Comparison of ENCODE assay signal across 14 cellular contexts in the genomic region with DNA sequence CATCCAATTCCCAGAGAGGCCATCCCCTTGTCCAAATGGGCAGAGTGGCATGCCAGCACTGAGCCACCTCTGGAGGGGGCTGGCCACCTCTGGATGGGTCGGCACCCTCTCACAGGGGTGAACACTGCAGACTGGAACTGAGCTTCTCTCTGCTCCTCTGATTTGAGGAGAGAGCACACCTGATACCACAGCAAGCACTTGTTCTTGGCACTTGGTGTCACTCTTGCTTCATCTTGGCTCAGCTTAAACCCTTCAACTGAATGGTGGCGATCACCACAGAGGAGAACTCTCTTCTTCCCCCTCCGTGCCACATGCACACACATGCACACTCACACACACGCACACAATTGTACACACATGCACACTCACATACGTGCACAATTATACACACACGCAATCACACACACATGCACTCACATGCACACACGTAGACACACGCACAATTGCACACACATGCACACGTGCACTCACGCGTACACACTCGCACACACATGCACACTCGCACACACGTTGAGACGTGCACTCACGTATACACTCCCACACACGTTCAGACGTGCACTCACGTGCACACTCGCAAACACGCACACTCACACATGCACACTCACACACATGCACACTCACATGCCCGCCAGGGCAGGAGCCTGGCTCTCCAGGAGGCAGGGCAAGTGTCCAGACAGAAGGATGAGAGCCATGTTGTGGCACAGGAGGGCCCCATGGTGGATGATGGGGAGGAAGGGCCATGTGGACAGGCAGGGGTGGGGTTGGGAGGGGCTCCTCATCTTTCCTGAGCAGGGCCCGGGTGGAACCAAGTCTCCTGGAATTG. TPM values are rescaled to one million over a fixed set of nuclear protein-coding genes. Genes with fewer than 3 reads are reported as not detected.
DNase-seq lines count a peak whose midpoint lies in the region; ATAC-seq, FAIRE-seq and TF ChIP-seq lines count a peak whose summit lies in the region.
"Had no signal": no experiment of that assay in that cellular context is flagged by ENCODE, and none has a peak within 500 bp of the region (broad histone marks: within the 10 kb centered on the region; RNA-seq: fewer than 3 reads in every experiment).

No MANE protein-coding gene starts in this region.

- H3K9me3 ChIP-seq in CD4-positive, CD25-positive, alpha-beta regulatory T cell (ENCODE audit: control insufficient read depth in 2 of 2, low read length in 2 of 2) = no peaks in the 10 kb centered on the region
- no peaks in the 10 kb centered on the region for H3K9me3 ChIP-seq in HepG2 (ENCODE audit: low read length)
- H3K9me3 ChIP-seq in testis = no peaks in the 10 kb centered on the region
- H3K9me3 ChIP-seq in adrenal gland (replicated peaks in 1 of 3) = no peaks in the 10 kb centered on the region
- H3K9me3 ChIP-seq: HAP-1 had no signal

- H3K36me3 Mint-ChIP-seq in CD4-positive, CD25-positive, alpha-beta regulatory T cell = no peaks in the 10 kb centered on the region

- 74% methylated on average over 23 of the region's 23 CpGs for WGBS in HepG2 (ENCODE audit: low lambda C conversion rate)
- WGBS in testis, 2 donors = 61 to 69% methylated on average over 23 of the region's 23 CpGs
- 80 to 86% (median 81%) methylated on average over 22 to 23 of the region's 23 CpGs for WGBS in adrenal gland, 4 donors

- H3K27ac ChIP-seq in CD4-positive, CD25-positive, alpha-beta regulatory T cell (ENCODE audit: insufficient read depth, low read length, poor library complexity, severe bottlenecking) = no peak overlapping the region
- no peak overlapping the region for H3K27ac ChIP-seq in HepG2 (ENCODE audit: extremely low read length, insufficient read depth, low read length)
- no peak overlapping the region for H3K27ac ChIP-seq in testis
- no peak overlapping the region for H3K27ac ChIP-seq in adrenal gland
- H3K27ac ChIP-seq: cardiac muscle cell had no signal

- ATAC-seq in CD4-positive, CD25-positive, alpha-beta regulatory T cell (ENCODE audit: low read depth in 2 of 2) = peak; percentile 55 to 70
- peak; percentile 66 for ATAC-seq in HepG2

- TF ChIP-seq CTCF in GM13976 (IDR thresholded peaks at IDR 0.05; ENCODE audit: borderline replicate concordance, control extremely low read depth, extremely low read depth, insufficient read depth, missing control alignments) = no peak
- TF ChIP-seq CTCF in HepG2 (CRISPR knock-in tag; IDR thresholded peaks at IDR 0.05) = peak; percentile 56
- no peak for TF ChIP-seq CTCF in testis (IDR thresholded peaks at IDR 0.05)
- TF ChIP-seq CTCF in adrenal gland (IDR thresholded peaks at IDR 0.05) = no peak

- H3K4me3 ChIP-seq in CD4-positive, CD25-positive, alpha-beta regulatory T cell (ENCODE audit: low read depth, low read length) = no peak overlapping the region
- no peak overlapping the region for H3K4me3 ChIP-seq in HepG2 (replicated peaks in 1 of 3; ENCODE audit: insufficient read depth in 1 of 3, low read depth in 2 of 3, low read length in 3 of 3)
- no peak overlapping the region for H3K4me3 ChIP-seq in testis
- H3K4me3 ChIP-seq in adrenal gland = no peak overlapping the region
- H3K4me3 ChIP-seq: cardiac muscle cell, HAP-1 had no signal

- H3K36me3 ChIP-seq in CD4-positive, CD25-positive, alpha-beta regulatory T cell (ENCODE audit: control insufficient read depth, insufficient read depth, low read length) = no peaks in the 10 kb centered on the region
- no peaks in the 10 kb centered on the region for H3K36me3 ChIP-seq in HepG2 (replicated peaks in 1 of 2; ENCODE audit: control insufficient read depth in 1 of 2, insufficient read depth in 2 of 2, low read length in 2 of 2)
- no peaks in the 10 kb centered on the region for H3K36me3 ChIP-seq in testis (ENCODE audit: low read depth, missing control alignments)
- H3K36me3 ChIP-seq in adrenal gland (replicated peaks in 1 of 2) = no peaks in the 10 kb centered on the region
- H3K36me3 ChIP-seq: cardiac muscle cell, HAP-1 had no signal

- peak overlapping the region in 1 of 3 donors; percentile 80 for H3K27ac Mint-ChIP-seq in CD4-positive, CD25-positive, alpha-beta regulatory T cell

- no peaks in the 10 kb centered on the region for H4K20me1 ChIP-seq in HepG2 (ENCODE audit: insufficient read depth, low read length)

- CTCF ChIA-PET in HepG2 (lab: Yijun Ruan, JAX; ENCODE audit: low intra/inter-chr PET ratio, low total read pairs) = interaction anchor here (1.1 kb wide), 1 partner anchor 75 kb away, joined by 3 read pairs; no protein-coding TSS in a partner anchor

- no peak overlapping the region for H3K4me2 ChIP-seq in HepG2 (ENCODE audit: low read depth, low read length)

- peaks cover 23% of the 10 kb centered on the region for H3K27me3 Mint-ChIP-seq in CD4-positive, CD25-positive, alpha-beta regulatory T cell

- DNase-seq in CD4-positive, CD25-positive, alpha-beta regulatory T cell = peak in 1 of 3 donors; percentile 51
- DNase-seq in GM13976 (ENCODE audit: low spot score) (peak; percentile 43), SK-MEL-5 (ENCODE audit: low read depth, low spot score) (peak; percentile 35), HepG2 (ENCODE audit: low spot score) (peak; percentile 27), HT-29 (ENCODE audit: low spot score) (no peak), NCI-H82 (lab: John Stamatoyannopoulos, UW) (no peak), testis (no peak), adrenal gland (no peak)
- DNase-seq: mammary epithelial cell, NCI-H2227 treated with DMSO at 0.1 percent for 48 hours, SIG-M5 had no signal

- TF ChIP-seq RAD21 in HepG2 (CRISPR knock-in tag; IDR thresholded peaks at IDR 0.05) = no peak

- BruUV-seq in HepG2 (replicated peaks; lab: Mats Ljungman, UMichigan) = no TSS peak

- intact Hi-C loops in HepG2 (cut with micrococcal nuclease; ENCODE audit: unreplicated experiment) = no loop called here
- intact Hi-C loops in testis (cut with DNase I; ENCODE audit: low total_unique reads) = no loop called here
- intact Hi-C loops in adrenal gland (cut with DNase I) = no loop called here

- FAIRE-seq in HepG2 (lab: Jason Lieb, UNC) = no peak

- POLR2A ChIA-PET in HepG2 (lab: Yijun Ruan, JAX) = interaction anchor here (0.9 kb wide), 1 partner anchor 98 kb away, joined by 3 read pairs; a partner anchor contains a TSS

- no peak overlapping the region for H2AFZ ChIP-seq in HepG2 (ENCODE audit: low read length)

- no peaks in the 10 kb centered on the region for H3K79me2 ChIP-seq in HepG2 (ENCODE audit: insufficient read depth, low read length)

- H3K4me1 Mint-ChIP-seq in CD4-positive, CD25-positive, alpha-beta regulatory T cell = peaks cover 0 to 7% (median 0%) of the 10 kb centered on the region in 4 donors

- no peaks in the 10 kb centered on the region for H3K27me3 ChIP-seq in CD4-positive, CD25-positive, alpha-beta regulatory T cell (ENCODE audit: control insufficient read depth, insufficient read depth, low read length)
- peaks cover 11 to 60% of the 10 kb centered on the region in 2 experiments; a peak in 4 of 5 replicates for H3K27me3 ChIP-seq in HepG2 (ENCODE audit: control insufficient read depth in 1 of 2, insufficient read depth in 2 of 2, low read length in 2 of 2)
- H3K27me3 ChIP-seq in testis = no peaks in the 10 kb centered on the region
- no peaks in the 10 kb centered on the region for H3K27me3 ChIP-seq in adrenal gland
- H3K27me3 ChIP-seq: cardiac muscle cell had no signal

- in situ Hi-C loops in GM13976 (cut with MboI; ENCODE audit: low sequenced_read_pairs, unreplicated experiment) = no loop called here
- in situ Hi-C loops in SK-MEL-5 (cut with HindIII; ENCODE audit: low pct_unique_long_range_greater_than_20kb, low sequenced_read_pairs) = no loop called here
- in situ Hi-C loops in HepG2 (cut with HindIII; ENCODE audit: extremely low pct_ligation_motif_present, low pct_unique_long_range_greater_than_20kb) = loop anchor here (10.0 kb wide), 1 partner anchor 95 kb away; a partner anchor contains a TSS

- peak overlapping the region in 1 of 4 donors; percentile 38 for H3K4me3 Mint-ChIP-seq in CD4-positive, CD25-positive, alpha-beta regulatory T cell

- no peak for TF ChIP-seq EP300 in HepG2 (IDR thresholded peaks at IDR 0.05; ENCODE audit: low read depth in 2 of 2, low read length in 2 of 2)
- no peak for TF ChIP-seq EP300 in HepG2 (CRISPR knock-in tag; IDR thresholded peaks at IDR 0.05; ENCODE audit: borderline replicate concordance)

- no peaks in the 10 kb centered on the region for H3K4me1 ChIP-seq in CD4-positive, CD25-positive, alpha-beta regulatory T cell (ENCODE audit: control insufficient read depth, insufficient read depth, low read length, poor library complexity, severe bottlenecking)
- H3K4me1 ChIP-seq in HepG2 (ENCODE audit: insufficient read depth, low read length) = no peaks in the 10 kb centered on the region
- H3K4me1 ChIP-seq in testis = no peaks in the 10 kb centered on the region
- peaks cover 0 to 7% of the 10 kb centered on the region in 2 donors for H3K4me1 ChIP-seq in adrenal gland (replicated peaks in 1 of 2)
- H3K4me1 ChIP-seq: HAP-1 had no signal

- no peak overlapping the region for H3K9ac ChIP-seq in HepG2 (ENCODE audit: insufficient read depth, low read depth, low read length)

- H3K9me3 Mint-ChIP-seq in CD4-positive, CD25-positive, alpha-beta regulatory T cell = no peaks in the 10 kb centered on the region

- TF ChIP-seq POLR2A in HepG2 (IDR thresholded peaks at IDR 0.05; ENCODE audit: insufficient read depth in 1 of 2, low read depth in 2 of 2, low read length in 2 of 2) = no peak; a peak in 1 of 4 replicates
- TF ChIP-seq POLR2A in testis (IDR thresholded peaks at IDR 0.05) = no peak
- no peak for TF ChIP-seq POLR2A in adrenal gland (IDR thresholded peaks at IDR 0.05)

RNA-seq across cellular contexts. Expression of a gene that starts 23.4 kb away (rescaled TPM):
- total RNA-seq in CD4-positive, CD25-positive, alpha-beta regulatory T cell = not detected
- polyA plus RNA-seq in CD4-positive, CD25-positive, alpha-beta regulatory T cell = not detected
- total RNA-seq in SK-MEL-5 (2014; rRNA removed; shearing (Covaris generic)) = not detected in 2 replicates
- not detected in 2 replicates for polyA plus RNA-seq in SK-MEL-5 (2015; cell fraction: cytosol; rRNA removed)
- polyA plus RNA-seq in SK-MEL-5 (2015; cell fraction: nucleus; rRNA removed) = 0.16 TPM in 1 of 2 replicates, not detected in the other
- total RNA-seq in HepG2 (2016; rRNA removed; fragmentation: Illumina TruSeq; extraction: Trizol) (not detected in 2 replicates), testis (10 to 100 TPM; 27.6 to 33.9 TPM), adrenal gland (not detected)
- not detected in 2 replicates for total RNA-seq in HepG2 (2016; cell fraction: cytosol; rRNA removed; fragmentation: Illumina TruSeq; extraction: Trizol; ENCODE audit: low read depth)
- total RNA-seq in HepG2 (2016; cell fraction: insoluble cytoplasmic fraction; rRNA removed; fragmentation: Illumina TruSeq; extraction: Trizol) = not detected in 2 replicates
- total RNA-seq in HepG2 (2016; cell fraction: membrane; rRNA removed; fragmentation: Illumina TruSeq; extraction: Trizol) = not detected in 2 replicates
- not detected in 2 replicates for total RNA-seq in HepG2 (2016; cell fraction: nucleus; rRNA removed; fragmentation: Illumina TruSeq; extraction: Trizol)
- polyA plus RNA-seq in HepG2 (2011; rRNA removed) (0.01 and 0.04 TPM in 2 replicates), testis (ENCODE audit: insufficient read depth, low read depth, low replicate concordance) (72.4 TPM), adrenal gland (under 1 TPM in 1 of 3 donors, not detected in 2; 0.07 TPM)
- not detected in 2 replicates for polyA plus RNA-seq in HepG2 (2011; cell fraction: cytosol; rRNA removed)
- 0.03 TPM in 1 of 2 replicates, not detected in the other for polyA plus RNA-seq in HepG2 (2011; cell fraction: nucleus; rRNA removed)
- not detected in 2 replicates for polyA plus RNA-seq in HepG2 (2012)
- not detected in 2 replicates for polyA plus RNA-seq in HepG2 (2016; cell fraction: cytosol; fragmentation: Illumina TruSeq; extraction: Trizol; ENCODE audit: low read depth)
- polyA plus RNA-seq in HepG2 (2016; cell fraction: insoluble cytoplasmic fraction; fragmentation: Illumina TruSeq; extraction: Trizol; ENCODE audit: low read depth) = not detected in 2 replicates
- not detected in 2 replicates for polyA plus RNA-seq in HepG2 (2016; cell fraction: membrane; fragmentation: Illumina TruSeq; extraction: Trizol; ENCODE audit: low read depth)
- not detected in 2 replicates for polyA plus RNA-seq in HepG2 (2016; cell fraction: nucleus; fragmentation: Illumina TruSeq; extraction: Trizol; ENCODE audit: insufficient read depth, low read depth)
- not detected in 2 replicates for polyA minus RNA-seq in HepG2 (2011; rRNA and poly(A)+ RNA removed; ENCODE audit: low replicate concordance)
- polyA minus RNA-seq in HepG2 (2011; cell fraction: cytosol; rRNA and poly(A)+ RNA removed) = not detected in 2 replicates
- not detected in 2 replicates for polyA minus RNA-seq in HepG2 (2011; cell fraction: nucleus; rRNA and poly(A)+ RNA removed)
- total RNA-seq in HT-29 (2014; rRNA removed; shearing (Covaris generic)) = 42.2 and 42.8 TPM in 2 replicates
- total RNA-seq: posterior vena cava had no signal

RNA-seq across cellular contexts. Expression of a gene that starts 23.5 kb away (rescaled TPM):
- 0.44 TPM for total RNA-seq in CD4-positive, CD25-positive, alpha-beta regulatory T cell
- 1 to 10 TPM in 1 of 4 donors, under 1 TPM in 3; 0.32 to 1.3 (median 0.48) TPM for polyA plus RNA-seq in CD4-positive, CD25-positive, alpha-beta regulatory T cell
- total RNA-seq in SK-MEL-5 (2014; rRNA removed; shearing (Covaris generic)) = 0.08 and 0.18 TPM in 2 replicates
- 0.10 and 0.18 TPM in 2 replicates for polyA plus RNA-seq in SK-MEL-5 (2015; cell fraction: cytosol; rRNA removed)
- polyA plus RNA-seq in SK-MEL-5 (2015; cell fraction: nucleus; rRNA removed) = 2.5 and 2.7 TPM in 2 replicates
- total RNA-seq in HepG2 (2016; rRNA removed; fragmentation: Illumina TruSeq; extraction: Trizol) = 0.09 TPM in 1 of 2 replicates, not detected in the other
- not detected in 2 replicates for total RNA-seq in HepG2 (2016; cell fraction: cytosol; rRNA removed; fragmentation: Illumina TruSeq; extraction: Trizol; ENCODE audit: low read depth)
- 0.17 TPM in 1 of 2 replicates, not detected in the other for total RNA-seq in HepG2 (2016; cell fraction: insoluble cytoplasmic fraction; rRNA removed; fragmentation: Illumina TruSeq; extraction: Trizol)
- not detected in 2 replicates for total RNA-seq in HepG2 (2016; cell fraction: membrane; rRNA removed; fragmentation: Illumina TruSeq; extraction: Trizol)
- 0.16 TPM in 1 of 2 replicates, not detected in the other for total RNA-seq in HepG2 (2016; cell fraction: nucleus; rRNA removed; fragmentation: Illumina TruSeq; extraction: Trizol)
- polyA plus RNA-seq in HepG2 (2011; rRNA removed) = 0.29 and 0.34 TPM in 2 replicates
- 0.08 and 0.30 TPM in 2 replicates for polyA plus RNA-seq in HepG2 (2011; cell fraction: cytosol; rRNA removed)
- polyA plus RNA-seq in HepG2 (2011; cell fraction: nucleus; rRNA removed) = 4.2 and 5.7 TPM in 2 replicates
- 0.19 and 0.35 TPM in 2 replicates for polyA plus RNA-seq in HepG2 (2012)
- polyA plus RNA-seq in HepG2 (2016; cell fraction: cytosol; fragmentation: Illumina TruSeq; extraction: Trizol; ENCODE audit: low read depth) = 0.17 TPM in 1 of 2 replicates, not detected in the other
- 0.19 TPM in 1 of 2 replicates, not detected in the other for polyA plus RNA-seq in HepG2 (2016; cell fraction: insoluble cytoplasmic fraction; fragmentation: Illumina TruSeq; extraction: Trizol; ENCODE audit: low read depth)
- polyA plus RNA-seq in HepG2 (2016; cell fraction: membrane; fragmentation: Illumina TruSeq; extraction: Trizol; ENCODE audit: low read depth) = 0.08 and 0.22 TPM in 2 replicates
- polyA plus RNA-seq in HepG2 (2016; cell fraction: nucleus; fragmentation: Illumina TruSeq; extraction: Trizol; ENCODE audit: insufficient read depth, low read depth) = 0.52 and 0.55 TPM in 2 replicates
- polyA minus RNA-seq in HepG2 (2011; rRNA and poly(A)+ RNA removed; ENCODE audit: low replicate concordance) = 0.30 and 0.86 TPM in 2 replicates
- not detected in 2 replicates for polyA minus RNA-seq in HepG2 (2011; cell fraction: cytosol; rRNA and poly(A)+ RNA removed)
- polyA minus RNA-seq in HepG2 (2011; cell fraction: nucleus; rRNA and poly(A)+ RNA removed) = 0.75 and 1.4 TPM in 2 replicates
- not detected in 2 replicates for total RNA-seq in HT-29 (2014; rRNA removed; shearing (Covaris generic))
- 1 to 10 TPM; 3.2 to 4.0 TPM for total RNA-seq in testis
- polyA plus RNA-seq in testis (ENCODE audit: insufficient read depth, low read depth, low replicate concordance) = 4.9 TPM
- 1 to 10 TPM in 1 of 8 donors, under 1 TPM in 4, not detected in 3; 0.25 to 1.2 (median 0.43) TPM for total RNA-seq in adrenal gland
- 1 to 10 TPM in 1 of 3 donors, under 1 TPM in 2; 0.11 to 1.1 (median 0.61) TPM for polyA plus RNA-seq in adrenal gland

RNA-seq across cellular contexts. Expression of a gene that starts 29.5 kb away (rescaled TPM):
- 16.8 TPM for total RNA-seq in CD4-positive, CD25-positive, alpha-beta regulatory T cell
- 10 to 100 TPM in 1 of 4 donors, 1 to 10 TPM in 3; 7.6 to 10.8 (median 9.5) TPM for polyA plus RNA-seq in CD4-positive, CD25-positive, alpha-beta regulatory T cell
- 19.7 and 20.0 TPM in 2 replicates for total RNA-seq in SK-MEL-5 (2014; rRNA removed; shearing (Covaris generic))
- 26.4 and 33.9 TPM in 2 replicates for polyA plus RNA-seq in SK-MEL-5 (2015; cell fraction: cytosol; rRNA removed)
- polyA plus RNA-seq in SK-MEL-5 (2015; cell fraction: nucleus; rRNA removed) = 33.0 and 38.5 TPM in 2 replicates
- total RNA-seq in HepG2 (2016; rRNA removed; fragmentation: Illumina TruSeq; extraction: Trizol) (3.8 and 4.4 TPM in 2 replicates), testis (10 to 100 TPM; 13.5 to 14.8 TPM), adrenal gland (10 to 100 TPM; 13.5 to 30.8 (median 18.0) TPM)
- total RNA-seq in HepG2 (2016; cell fraction: cytosol; rRNA removed; fragmentation: Illumina TruSeq; extraction: Trizol; ENCODE audit: low read depth) = 0.44 and 0.61 TPM in 2 replicates
- 2.9 and 4.5 TPM in 2 replicates for total RNA-seq in HepG2 (2016; cell fraction: insoluble cytoplasmic fraction; rRNA removed; fragmentation: Illumina TruSeq; extraction: Trizol)
- total RNA-seq in HepG2 (2016; cell fraction: membrane; rRNA removed; fragmentation: Illumina TruSeq; extraction: Trizol) = 2.0 and 2.1 TPM in 2 replicates
- 2.9 and 3.7 TPM in 2 replicates for total RNA-seq in HepG2 (2016; cell fraction: nucleus; rRNA removed; fragmentation: Illumina TruSeq; extraction: Trizol)
- polyA plus RNA-seq in HepG2 (2011; rRNA removed) (1.7 and 2.8 TPM in 2 replicates), testis (ENCODE audit: insufficient read depth, low read depth, low replicate concordance) (4.5 TPM), adrenal gland (1 to 10 TPM; 1.9 to 8.2 (median 3.4) TPM)
- polyA plus RNA-seq in HepG2 (2011; cell fraction: cytosol; rRNA removed) = 1.6 and 2.5 TPM in 2 replicates
- polyA plus RNA-seq in HepG2 (2011; cell fraction: nucleus; rRNA removed) = 6.0 and 6.2 TPM in 2 replicates
- polyA plus RNA-seq in HepG2 (2012) = 1.2 and 2.4 TPM in 2 replicates
- polyA plus RNA-seq in HepG2 (2016; cell fraction: cytosol; fragmentation: Illumina TruSeq; extraction: Trizol; ENCODE audit: low read depth) = 0.25 and 0.27 TPM in 2 replicates
- polyA plus RNA-seq in HepG2 (2016; cell fraction: insoluble cytoplasmic fraction; fragmentation: Illumina TruSeq; extraction: Trizol; ENCODE audit: low read depth) = 2.6 and 2.7 TPM in 2 replicates
- 0.78 and 0.94 TPM in 2 replicates for polyA plus RNA-seq in HepG2 (2016; cell fraction: membrane; fragmentation: Illumina TruSeq; extraction: Trizol; ENCODE audit: low read depth)
- 4.3 and 4.6 TPM in 2 replicates for polyA plus RNA-seq in HepG2 (2016; cell fraction: nucleus; fragmentation: Illumina TruSeq; extraction: Trizol; ENCODE audit: insufficient read depth, low read depth)
- polyA minus RNA-seq in HepG2 (2011; rRNA and poly(A)+ RNA removed; ENCODE audit: low replicate concordance) = 9.8 and 22.8 TPM in 2 replicates
- polyA minus RNA-seq in HepG2 (2011; cell fraction: cytosol; rRNA and poly(A)+ RNA removed) = 3.4 and 4.2 TPM in 2 replicates
- polyA minus RNA-seq in HepG2 (2011; cell fraction: nucleus; rRNA and poly(A)+ RNA removed) = 4.9 and 5.1 TPM in 2 replicates
- 18.2 and 20.2 TPM in 2 replicates for total RNA-seq in HT-29 (2014; rRNA removed; shearing (Covaris generic))

RNA-seq across cellular contexts. Expression of a gene that starts 47.7 kb away (rescaled TPM):
- 737 TPM for total RNA-seq in CD4-positive, CD25-positive, alpha-beta regulatory T cell
- 1,000 to 10,000 TPM; 2,250 to 3,209 (median 2,591) TPM for polyA plus RNA-seq in CD4-positive, CD25-positive, alpha-beta regulatory T cell
- total RNA-seq in SK-MEL-5 (2014; rRNA removed; shearing (Covaris generic)) = 941 and 972 TPM in 2 replicates
- polyA plus RNA-seq in SK-MEL-5 (2015; cell fraction: cytosol; rRNA removed) = 1,372 and 1,683 TPM in 2 replicates
- polyA plus RNA-seq in SK-MEL-5 (2015; cell fraction: nucleus; rRNA removed) = 200 and 219 TPM in 2 replicates
- total RNA-seq in HepG2 (2016; rRNA removed; fragmentation: Illumina TruSeq; extraction: Trizol) = 383 and 458 TPM in 2 replicates
- total RNA-seq in HepG2 (2016; cell fraction: cytosol; rRNA removed; fragmentation: Illumina TruSeq; extraction: Trizol; ENCODE audit: low read depth) = 49.6 and 56.4 TPM in 2 replicates
- total RNA-seq in HepG2 (2016; cell fraction: insoluble cytoplasmic fraction; rRNA removed; fragmentation: Illumina TruSeq; extraction: Trizol) = 365 and 431 TPM in 2 replicates
- 92.4 and 99.4 TPM in 2 replicates for total RNA-seq in HepG2 (2016; cell fraction: membrane; rRNA removed; fragmentation: Illumina TruSeq; extraction: Trizol)
- 154 and 171 TPM in 2 replicates for total RNA-seq in HepG2 (2016; cell fraction: nucleus; rRNA removed; fragmentation: Illumina TruSeq; extraction: Trizol)
- 347 and 379 TPM in 2 replicates for polyA plus RNA-seq in HepG2 (2011; rRNA removed)
- polyA plus RNA-seq in HepG2 (2011; cell fraction: cytosol; rRNA removed) = 649 and 884 TPM in 2 replicates
- 218 and 244 TPM in 2 replicates for polyA plus RNA-seq in HepG2 (2011; cell fraction: nucleus; rRNA removed)
- polyA plus RNA-seq in HepG2 (2012) = 289 and 295 TPM in 2 replicates
- polyA plus RNA-seq in HepG2 (2016; cell fraction: cytosol; fragmentation: Illumina TruSeq; extraction: Trizol; ENCODE audit: low read depth) = 112 and 116 TPM in 2 replicates
- 879 and 1,116 TPM in 2 replicates for polyA plus RNA-seq in HepG2 (2016; cell fraction: insoluble cytoplasmic fraction; fragmentation: Illumina TruSeq; extraction: Trizol; ENCODE audit: low read depth)
- 173 and 178 TPM in 2 replicates for polyA plus RNA-seq in HepG2 (2016; cell fraction: membrane; fragmentation: Illumina TruSeq; extraction: Trizol; ENCODE audit: low read depth)
- polyA plus RNA-seq in HepG2 (2016; cell fraction: nucleus; fragmentation: Illumina TruSeq; extraction: Trizol; ENCODE audit: insufficient read depth, low read depth) = 427 and 437 TPM in 2 replicates
- polyA minus RNA-seq in HepG2 (2011; rRNA and poly(A)+ RNA removed; ENCODE audit: low replicate concordance) = 360 and 1,083 TPM in 2 replicates
- 284 and 320 TPM in 2 replicates for polyA minus RNA-seq in HepG2 (2011; cell fraction: cytosol; rRNA and poly(A)+ RNA removed)
- 153 and 218 TPM in 2 replicates for polyA minus RNA-seq in HepG2 (2011; cell fraction: nucleus; rRNA and poly(A)+ RNA removed)
- total RNA-seq in HT-29 (2014; rRNA removed; shearing (Covaris generic)) = 2,410 and 2,611 TPM in 2 replicates
- total RNA-seq in testis = 100 to 1,000 TPM; 522 to 570 TPM
- 647 TPM for polyA plus RNA-seq in testis (ENCODE audit: insufficient read depth, low read depth, low replicate concordance)
- total RNA-seq in adrenal gland = 100 to 1,000 TPM; 354 to 765 (median 614) TPM
- polyA plus RNA-seq in adrenal gland = 100 to 1,000 TPM; 217 to 752 (median 376) TPM

RNA-seq across cellular contexts. Expression of a gene that starts 50.0 kb away (rescaled TPM):
- total RNA-seq in CD4-positive, CD25-positive, alpha-beta regulatory T cell = 51.1 TPM
- polyA plus RNA-seq in CD4-positive, CD25-positive, alpha-beta regulatory T cell = 10 to 100 TPM; 22.7 to 24.6 (median 23.6) TPM
- total RNA-seq in SK-MEL-5 (2014; rRNA removed; shearing (Covaris generic)) = 18.6 and 19.3 TPM in 2 replicates
- polyA plus RNA-seq in SK-MEL-5 (2015; cell fraction: cytosol; rRNA removed) = 17.4 and 18.0 TPM in 2 replicates
- polyA plus RNA-seq in SK-MEL-5 (2015; cell fraction: nucleus; rRNA removed) = 207 and 273 TPM in 2 replicates
- 13.2 and 25.6 TPM in 2 replicates for total RNA-seq in HepG2 (2016; rRNA removed; fragmentation: Illumina TruSeq; extraction: Trizol)
- 9.1 and 9.8 TPM in 2 replicates for total RNA-seq in HepG2 (2016; cell fraction: cytosol; rRNA removed; fragmentation: Illumina TruSeq; extraction: Trizol; ENCODE audit: low read depth)
- total RNA-seq in HepG2 (2016; cell fraction: insoluble cytoplasmic fraction; rRNA removed; fragmentation: Illumina TruSeq; extraction: Trizol) = 10.0 and 23.4 TPM in 2 replicates
- 9.8 and 11.9 TPM in 2 replicates for total RNA-seq in HepG2 (2016; cell fraction: membrane; rRNA removed; fragmentation: Illumina TruSeq; extraction: Trizol)
- total RNA-seq in HepG2 (2016; cell fraction: nucleus; rRNA removed; fragmentation: Illumina TruSeq; extraction: Trizol) = 33.1 and 33.6 TPM in 2 replicates
- polyA plus RNA-seq in HepG2 (2011; rRNA removed) = 30.2 and 43.6 TPM in 2 replicates
- 9.6 and 15.1 TPM in 2 replicates for polyA plus RNA-seq in HepG2 (2011; cell fraction: cytosol; rRNA removed)
- polyA plus RNA-seq in HepG2 (2011; cell fraction: nucleus; rRNA removed) = 256 and 293 TPM in 2 replicates
- polyA plus RNA-seq in HepG2 (2012) = 17.9 and 34.3 TPM in 2 replicates
- polyA plus RNA-seq in HepG2 (2016; cell fraction: cytosol; fragmentation: Illumina TruSeq; extraction: Trizol; ENCODE audit: low read depth) = 5.3 and 7.5 TPM in 2 replicates
- polyA plus RNA-seq in HepG2 (2016; cell fraction: insoluble cytoplasmic fraction; fragmentation: Illumina TruSeq; extraction: Trizol; ENCODE audit: low read depth) = 10.0 and 14.2 TPM in 2 replicates
- polyA plus RNA-seq in HepG2 (2016; cell fraction: membrane; fragmentation: Illumina TruSeq; extraction: Trizol; ENCODE audit: low read depth) = 9.0 and 9.4 TPM in 2 replicates
- polyA plus RNA-seq in HepG2 (2016; cell fraction: nucleus; fragmentation: Illumina TruSeq; extraction: Trizol; ENCODE audit: insufficient read depth, low read depth) = 70.1 TPM in 2 replicates
- polyA minus RNA-seq in HepG2 (2011; rRNA and poly(A)+ RNA removed; ENCODE audit: low replicate concordance) = 21.4 and 58.7 TPM in 2 replicates
- polyA minus RNA-seq in HepG2 (2011; cell fraction: cytosol; rRNA and poly(A)+ RNA removed) = 5.5 and 5.8 TPM in 2 replicates
- 60.9 and 66.5 TPM in 2 replicates for polyA minus RNA-seq in HepG2 (2011; cell fraction: nucleus; rRNA and poly(A)+ RNA removed)
- 118 and 143 TPM in 2 replicates for total RNA-seq in HT-29 (2014; rRNA removed; shearing (Covaris generic))
- 10 to 100 TPM; 57.2 to 74.0 TPM for total RNA-seq in testis
- polyA plus RNA-seq in testis (ENCODE audit: insufficient read depth, low read depth, low replicate concordance) = 49.9 TPM
- total RNA-seq in adrenal gland = 10 to 100 TPM; 17.5 to 53.7 (median 41.1) TPM
- polyA plus RNA-seq in adrenal gland = 100 to 1,000 TPM in 2 of 3 donors, 10 to 100 TPM in 1; 16.1 to 147 (median 103) TPM

Comparison
In these comparisons a context has a peak if more than half of its experiments do, and no peak if none do; other contexts are left out.
1. DNase-seq: peak in GM13976 (single experiment), SK-MEL-5 (single experiment) and HepG2 (single experiment); none in HT-29 (single experiment), NCI-H82 (single experiment), testis (single experiment) and adrenal gland (0 of 7).
2. RNA of a gene that starts 23.4 kb away (total RNA-seq): 42.2 to 42.8 TPM in HT-29 and 27.6 to 33.9 TPM in testis; not detected in HepG2, not detected in CD4-positive, CD25-positive, alpha-beta regulatory T cell (single experiment), not detected in SK-MEL-5 and not detected in adrenal gland; every median in the first group is over 10 times any median in the second.